In genomic region chr5:68032240-68032762, GRCh38 we compare ENCODE assay signal across 29 cellular contexts.
"Had no signal": no experiment of that assay in that cellular context is flagged by ENCODE, and none has a peak within 500 bp of the region (broad histone marks: within the 10 kb centered on the region; RNA-seq: fewer than 3 reads in every experiment).

No MANE protein-coding gene starts in this region.

- ATAC-seq: activated CD4-positive, CD25-positive, alpha-beta regulatory T cell treated with anti-CD3 and anti-CD28 coated beads, Interleukin-2, amount 50 U/mL, for 24 hours; activated CD8-positive, alpha-beta T cell treated with anti-CD3 and anti-CD28 coated beads for 36 hours; body of pancreas; Panc1 had no signal

- H3K36me3 ChIP-seq: ascending aorta, SJSA1 had no signal

- H3K36me3 Mint-ChIP-seq: activated naive CD4-positive, alpha-beta T cell treated with anti-CD3 and anti-CD28 coated beads, Interleukin-2, amount 50 U/mL, for 24 hours had no signal

- H3K9me3 Mint-ChIP-seq: activated CD8-positive, alpha-beta T cell treated with anti-CD3 and anti-CD28 coated beads for 36 hours; activated naive CD4-positive, alpha-beta T cell treated with anti-CD3 and anti-CD28 coated beads, Interleukin-2, amount 50 U/mL, for 24 hours; activated T-helper 1 cell treated with anti-CD3 and anti-CD28 coated beads, Interleukin-12 subunit alpha, Interleukin-12 subunit beta, Interleukin-2, Interleukin-4 antibody, amounts not matched to agents 30 ng/mL and 10 ng/mL and 1 ng/mL, durations not matched to agents 14 hours and 24 hours and 36 hours; T-helper 1 cell treated with Interleukin-12 subunit alpha and Interleukin-12 subunit beta and Interleukin-4 antibody, amounts not matched to agents 30 μg/mL and 1 μg/mL, for 36 hours had no signal

- H3K27ac ChIP-seq: ascending aorta, body of pancreas, SJSA1 had no signal

- H3K4me3 Mint-ChIP-seq: activated CD8-positive, alpha-beta T cell treated with anti-CD3 and anti-CD28 coated beads for 36 hours; activated naive CD4-positive, alpha-beta T cell treated with anti-CD3 and anti-CD28 coated beads, Interleukin-2, amount 50 U/mL, for 24 hours; activated T-helper 1 cell treated with anti-CD3 and anti-CD28 coated beads, Interleukin-12 subunit alpha, Interleukin-12 subunit beta, Interleukin-2, Interleukin-4 antibody, amounts not matched to agents 30 ng/mL and 10 ng/mL and 1 ng/mL, durations not matched to agents 14 hours and 24 hours and 36 hours; T-helper 1 cell treated with Interleukin-12 subunit alpha and Interleukin-12 subunit beta and Interleukin-4 antibody, amounts not matched to agents 30 μg/mL and 1 μg/mL, for 36 hours had no signal

- H3K27ac Mint-ChIP-seq: activated CD8-positive, alpha-beta T cell treated with anti-CD3 and anti-CD28 coated beads for 36 hours; activated naive CD4-positive, alpha-beta T cell treated with anti-CD3 and anti-CD28 coated beads, Interleukin-2, amount 50 U/mL, for 24 hours; activated T-helper 1 cell treated with anti-CD3 and anti-CD28 coated beads, Interleukin-12 subunit alpha, Interleukin-12 subunit beta, Interleukin-2, Interleukin-4 antibody, amounts not matched to agents 30 ng/mL and 10 ng/mL and 1 ng/mL, durations not matched to agents 14 hours and 24 hours and 36 hours; T-helper 1 cell treated with Interleukin-12 subunit alpha and Interleukin-12 subunit beta and Interleukin-4 antibody, amounts not matched to agents 30 μg/mL and 1 μg/mL, for 36 hours had no signal

- DNase-seq: activated CD4-positive, alpha-beta T cell treated with anti-CD3 and anti-CD28 coated beads for 4 hours; activated CD8-positive, alpha-beta memory T cell treated with anti-CD3 and anti-CD28 coated beads, Interleukin-2, amount 50 U/mL, for 48 hours; activated CD8-positive, alpha-beta T cell treated with anti-CD3 and anti-CD28 coated beads for 36 hours; activated effector memory CD4-positive, alpha-beta T cell treated with Interleukin-2 at 50 U/mL for 16 hours; activated naive CD4-positive, alpha-beta T cell; activated T-cell treated with anti-CD3 and anti-CD28 coated beads, Interleukin-2, amount 50 U/mL, for 1 hour; body of pancreas; IMR-90; Kasumi-1; KBM-7; NCI-H1436 treated with DMSO at 0.1 percent for 48 hours; NCI-H187 treated with DMSO at 0.1 percent for 48 hours; NCI-H2081 treated with DMSO at 0.1 percent for 48 hours; NCI-H2171; NCI-H2227 treated with DMSO at 0.1 percent for 48 hours; NCI-H446 treated with DMSO at 0.1 percent for 48 hours; NCI-H524 treated with DMSO at 0.1 percent for 48 hours; NCI-H774; NK-92 treated with Interleukin-12 subunit alpha and Interleukin-12 subunit beta, amount 100 ng/mL, for 24 hours; OCI-M1; RPMI8226; SHP77 had no signal

- H3K4me3 ChIP-seq: ascending aorta, body of pancreas, SJSA1 had no signal

- H3K4me1 Mint-ChIP-seq: activated naive CD4-positive, alpha-beta T cell treated with anti-CD3 and anti-CD28 coated beads, Interleukin-2, amount 50 U/mL, for 24 hours had no signal

- H3K27me3 Mint-ChIP-seq: activated CD8-positive, alpha-beta T cell treated with anti-CD3 and anti-CD28 coated beads for 36 hours; activated naive CD4-positive, alpha-beta T cell treated with anti-CD3 and anti-CD28 coated beads, Interleukin-2, amount 50 U/mL, for 24 hours had no signal

- H3K27me3 ChIP-seq: ascending aorta, body of pancreas, SJSA1 had no signal

- H3K9me3 ChIP-seq: ascending aorta, body of pancreas, SJSA1 had no signal
